In genomic region chr3:195550723-195551122, GRCh38 we compare ENCODE assay signal across 12 cellular contexts. TPM values are rescaled to one million over a fixed set of nuclear protein-coding genes. Genes with fewer than 3 reads are reported as not detected.
A peak's percentile ranks its signal among the peaks of the same experiment; 100 is the strongest.
DNase-seq lines count a peak whose midpoint lies in the region; ATAC-seq, FAIRE-seq and TF ChIP-seq lines count a peak whose summit lies in the region.
"Had no signal": no experiment of that assay in that cellular context is flagged by ENCODE, and none has a peak within 500 bp of the region (broad histone marks: within the 10 kb centered on the region; RNA-seq: fewer than 3 reads in every experiment).

No MANE protein-coding gene starts in this region.

- DNase-seq in GM12878 (ENCODE audit: low read depth, low spot score) = no peak
- no peak for DNase-seq in psoas muscle
- no peak for DNase-seq in HCEC 1CT
- DNase-seq in NCI-H748 (lab: John Stamatoyannopoulos, UW; ENCODE audit: unreplicated experiment) = no peak
- no peak for DNase-seq in activated CD4-positive, CD25-positive, alpha-beta regulatory T cell treated with anti-CD3 and anti-CD28 coated beads, Interleukin-2, amount 50 U/mL, for 72 hours

- H3K9me3 ChIP-seq in GM12878 (replicated peaks; ENCODE audit: control insufficient read depth, insufficient read depth, low read length) = no peaks in the 10 kb centered on the region
- H3K9me3 ChIP-seq in psoas muscle = no peaks in the 10 kb centered on the region
- H3K9me3 ChIP-seq: thyroid gland had no signal

- RAD21 ChIA-PET in GM12878 (lab: Charles Lee; ENCODE audit: unreplicated experiment) = interaction anchor here (0.7 to 1.9 kb wide), 6 partner anchors 8 to 289 kb away, joined by 3 to 9 read pairs (median 4); partner anchors contain the start of gene XXYLT1

- TF ChIP-seq CTCF in GM12878 (IDR thresholded peaks at IDR 0.05 in 2 of 3, conservative IDR thresholded peaks at IDR 0.05 in 1 of 3; ENCODE audit: control insufficient read depth in 2 of 3, extremely low read depth in 1 of 3, insufficient read depth in 1 of 3, low read depth in 3 of 3, low read length in 3 of 3) (no peak), psoas muscle (IDR thresholded peaks at IDR 0.05) (no peak)

- WGBS in GM12878 (ENCODE audit: insufficient coverage, insufficient replicate concordance, low lambda C conversion rate, missing lambda C conversion rate) = 45% methylated on average over 4 of the region's 4 CpGs
- WGBS in psoas muscle, 3 donors = 36 to 61% (median 41%) methylated on average over 4 of the region's 4 CpGs

- POLR2A ChIA-PET in GM12878 (lab: Charles Lee) = interaction anchor here (0.6 to 2.3 kb wide), 4 partner anchors 9 to 421 kb away, joined by 3 to 19 read pairs (median 5); partner anchors contain the start of genes ACAP2 and PPP1R2

- H3K9ac ChIP-seq in GM12878 (ENCODE audit: control insufficient read depth, insufficient read depth, low read length) = no peak overlapping the region

- SMC1A ChIA-PET in GM12878 (lab: Charles Lee; ENCODE audit: uncharacterized antibody, unreplicated experiment) = interaction anchor here (0.8 to 4.6 kb wide), 6 partner anchors 9 to 346 kb away, joined by 3 to 28 read pairs (median 6); partner anchors contain the start of gene XXYLT1

- BruUV-seq in GM12878 (replicated peaks; lab: Mats Ljungman, UMichigan) = no TSS peak

- TF ChIP-seq RAD21 in GM12878 (IDR thresholded peaks at IDR 0.05; ENCODE audit: insufficient read depth, low read depth, low read length) = no peak

- CTCF ChIA-PET in GM12878 (lab: Yijun Ruan, JAX) = interaction anchor here (0.7 to 1.8 kb wide), 8 partner anchors 9 to 344 kb away, joined by 3 to 20 read pairs (median 4); partner anchors contain the start of gene XXYLT1

- no peak overlapping the region for H3K4me3 ChIP-seq in GM12878
- H3K4me3 ChIP-seq in psoas muscle = no peak overlapping the region
- H3K4me3 ChIP-seq: thyroid gland had no signal

- H3K27me3 ChIP-seq in GM12878 (replicated peaks in 1 of 2; ENCODE audit: control insufficient read depth in 2 of 2, insufficient read depth in 2 of 2, low read length in 1 of 2) (no peaks in the 10 kb centered on the region), psoas muscle (ENCODE audit: insufficient read depth in 3 of 3, low read length in 2 of 3) (no peaks in the 10 kb centered on the region)
- H3K27me3 ChIP-seq: thyroid gland had no signal

- no peak for TF ChIP-seq EP300 in GM12878 (IDR thresholded peaks at IDR 0.05; ENCODE audit: borderline replicate concordance in 1 of 2, control insufficient read depth in 1 of 2, low read depth in 2 of 2, low read length in 2 of 2)

- intact Hi-C loops in GM12878 (cut with micrococcal nuclease; ENCODE audit: unreplicated experiment) = no loop called here
- intact Hi-C loops in psoas muscle (cut with DNase I) = no loop called here

- no peak for FAIRE-seq in GM12878 (lab: Jason Lieb, UNC)
- FAIRE-seq: H1, islet of Langerhans had no signal

- peak; percentile 61 for ATAC-seq in GM18909 (IDR thresholded peaks at IDR 0.05; ENCODE audit: poor library complexity, unreplicated experiment)
- ATAC-seq in HG03460 (IDR thresholded peaks at IDR 0.05; ENCODE audit: unreplicated experiment) = peak; percentile 52
- ATAC-seq in GM12878 = peak; percentile 72
- peak in 3 of 4 donors; percentile 12 to 51 (median 28) for ATAC-seq in psoas muscle
- ATAC-seq in GM21526 (IDR thresholded peaks at IDR 0.05; ENCODE audit: low FRiP score, unreplicated experiment) = no peak
- ATAC-seq: WTC11 had no signal

- H4K20me1 ChIP-seq in GM12878 (ENCODE audit: control insufficient read depth, insufficient read depth) = no peaks in the 10 kb centered on the region

- peak overlapping the region; percentile 69 for H2AFZ ChIP-seq in GM12878 (ENCODE audit: control insufficient read depth, low read depth, low read length)

- TF ChIP-seq POLR2A in GM12878 (IDR thresholded peaks at IDR 0.05; ENCODE audit: low read depth, low read length) = no peak

- in situ Hi-C loops in GM12878 (cut with MboI) = no loop called here

- H3K4me2 ChIP-seq in GM12878 (ENCODE audit: control insufficient read depth, insufficient read depth) = 0 out of 2 replicates have a peak overlapping the region, but pooled peaks have one; percentile 40

- H3K36me3 ChIP-seq in GM12878 (ENCODE audit: control insufficient read depth in 2 of 2, insufficient read depth in 2 of 2, low read length in 1 of 2) (no peaks in the 10 kb centered on the region), psoas muscle (ENCODE audit: insufficient read depth in 1 of 2, low read depth in 1 of 2) (no peaks in the 10 kb centered on the region)
- H3K36me3 ChIP-seq: thyroid gland had no signal

- H3K4me1 ChIP-seq in GM12878 (ENCODE audit: control insufficient read depth, insufficient read depth, low read length) = peaks cover 23% of the 10 kb centered on the region
- H3K4me1 ChIP-seq in psoas muscle = peaks cover 12% of the 10 kb centered on the region

- H3K27ac ChIP-seq in GM12878 (ENCODE audit: control insufficient read depth, insufficient read depth) (peak overlapping the region; percentile 49; the same call in 1 of the 2 replicates), psoas muscle (no peak overlapping the region)

- H3K79me2 ChIP-seq in GM12878 (ENCODE audit: control insufficient read depth, insufficient read depth, low read length) = no peaks in the 10 kb centered on the region

TF ChIP-seq in GM12878, 131 proteins besides CTCF, POLR2A, EP300 and RAD21:
- TF ChIP-seq STAT1 (conservative IDR thresholded peaks at IDR 0.05) (no peak), NFIC (IDR thresholded peaks at IDR 0.05; ENCODE audit: low read depth, low read length) (no peak), ZNF622 (IDR thresholded peaks at IDR 0.05) (no peak), RUNX3 (IDR thresholded peaks at IDR 0.05; ENCODE audit: low read length) (peak; percentile 51; the same call in 1 of the 2 replicates), TCF7 (IDR thresholded peaks at IDR 0.05; ENCODE audit: borderline replicate concordance) (peak; percentile 78; the same call in 1 of the 2 replicates), GABPA (IDR thresholded peaks at IDR 0.05; ENCODE audit: low read depth) (no peak), SKIL (IDR thresholded peaks at IDR 0.05; ENCODE audit: low read depth, poor library complexity, severe bottlenecking) (peak; percentile 24)

RNA-seq across cellular contexts. Expression of gene PPP1R2, which starts 7.6 kb away (rescaled TPM):
- 67.5 and 70.0 TPM in 2 replicates for total RNA-seq in GM12878 (2013; cell fraction: nucleolus; rRNA removed)
- total RNA-seq in GM12878 (2014; rRNA removed) (97.5 and 116 TPM in 2 replicates), GM12878 (2014; rRNA removed; fragmentation: Illumina TruSeq; extraction: Trizol) (49.1 and 50.4 TPM in 2 replicates), GM12878 (2021) (44.7 and 45.1 TPM in 2 replicates), psoas muscle (100 to 1,000 TPM in 1 of 4 donors, 10 to 100 TPM in 3; 52.3 to 152 (median 91.5) TPM)
- 45.4 TPM for polyA plus RNA-seq in GM12878 (2011; ENCODE audit: low read depth)
- polyA plus RNA-seq in GM12878 (2011; rRNA removed) (60.3 and 67.0 TPM in 2 replicates), GM12878 (2014; fragmentation: Illumina TruSeq; extraction: Trizol) (38.8 and 68.6 TPM in 2 replicates), GM12878 (2014; fragmentation: Nextera tagmentation; extraction: Ambion mirVana) (10 to 100 TPM; 10.5 to 22.7 TPM), GM12878 (2014; rRNA removed) (26.6 and 42.3 TPM in 2 replicates), GM12878 (2016; fragmentation: Nextera tagmentation; extraction: Ambion mirVana) (10 to 100 TPM; 88.6 to 96.1 TPM), psoas muscle (10 to 100 TPM; 45.0 to 81.9 (median 70.6) TPM)
- 22.5 and 61.3 TPM in 2 replicates for polyA plus RNA-seq in GM12878 (2011; cell fraction: cytosol; rRNA removed)
- 30.7 and 31.6 TPM in 2 replicates for polyA plus RNA-seq in GM12878 (2011; cell fraction: nucleus; rRNA removed)
- 27.1 and 43.5 TPM in 2 replicates for polyA plus RNA-seq in GM12878 (2012)
- polyA minus RNA-seq in GM12878 (2011; rRNA and poly(A)+ RNA removed) = 26.1 and 27.0 TPM in 2 replicates
- 20.7 and 22.4 TPM in 2 replicates for polyA minus RNA-seq in GM12878 (2011; cell fraction: cytosol; rRNA and poly(A)+ RNA removed)
- 39.8 and 57.0 TPM in 2 replicates for polyA minus RNA-seq in GM12878 (2011; cell fraction: nucleus; rRNA and poly(A)+ RNA removed)

RNA-seq across cellular contexts. Expression of gene APOD, which starts 33.0 kb away (rescaled TPM):
- not detected in 2 replicates for total RNA-seq in GM12878 (2013; cell fraction: nucleolus; rRNA removed)
- total RNA-seq in GM12878 (2014; rRNA removed) = 0.06 TPM in 1 of 2 replicates, not detected in the other
- total RNA-seq in GM12878 (2014; rRNA removed; fragmentation: Illumina TruSeq; extraction: Trizol) = not detected in 2 replicates
- total RNA-seq in GM12878 (2021) = not detected in 2 replicates
- polyA plus RNA-seq in GM12878 (2011; ENCODE audit: low read depth) = not detected
- 0.35 and 0.48 TPM in 2 replicates for polyA plus RNA-seq in GM12878 (2011; rRNA removed)
- 0.25 and 0.39 TPM in 2 replicates for polyA plus RNA-seq in GM12878 (2011; cell fraction: cytosol; rRNA removed)
- polyA plus RNA-seq in GM12878 (2011; cell fraction: nucleus; rRNA removed) = not detected in 2 replicates
- 0.45 and 0.73 TPM in 2 replicates for polyA plus RNA-seq in GM12878 (2012)
- polyA plus RNA-seq in GM12878 (2014; fragmentation: Illumina TruSeq; extraction: Trizol) = 0.12 TPM in 1 of 2 replicates, not detected in the other
- under 1 TPM; 0.31 to 0.47 TPM for polyA plus RNA-seq in GM12878 (2014; fragmentation: Nextera tagmentation; extraction: Ambion mirVana)
- not detected in 2 replicates for polyA plus RNA-seq in GM12878 (2014; rRNA removed)
- under 1 TPM; 0.58 to 0.77 TPM for polyA plus RNA-seq in GM12878 (2016; fragmentation: Nextera tagmentation; extraction: Ambion mirVana)
- polyA minus RNA-seq in GM12878 (2011; rRNA and poly(A)+ RNA removed) = 0.37 and 1.2 TPM in 2 replicates
- not detected in 2 replicates for polyA minus RNA-seq in GM12878 (2011; cell fraction: cytosol; rRNA and poly(A)+ RNA removed)
- polyA minus RNA-seq in GM12878 (2011; cell fraction: nucleus; rRNA and poly(A)+ RNA removed) = not detected in 2 replicates
- total RNA-seq in psoas muscle = 100 to 1,000 TPM; 265 to 468 (median 389) TPM
- 100 to 1,000 TPM; 304 to 629 (median 370) TPM for polyA plus RNA-seq in psoas muscle
- total RNA-seq: H1, WTC11 had no signal
- polyA plus RNA-seq: H1 had no signal

Comparison
In these comparisons a context has a peak if more than half of its experiments do, and no peak if none do; other contexts are left out.
1. RNA of gene APOD, which starts 33.0 kb away (total RNA-seq): 265 to 468 TPM in psoas muscle; 0.06 TPM in GM12878; every median in the first group is over 100 times any median in the second.